Comparison of ENCODE assay signal across 1 cellular context in the genomic region with DNA sequence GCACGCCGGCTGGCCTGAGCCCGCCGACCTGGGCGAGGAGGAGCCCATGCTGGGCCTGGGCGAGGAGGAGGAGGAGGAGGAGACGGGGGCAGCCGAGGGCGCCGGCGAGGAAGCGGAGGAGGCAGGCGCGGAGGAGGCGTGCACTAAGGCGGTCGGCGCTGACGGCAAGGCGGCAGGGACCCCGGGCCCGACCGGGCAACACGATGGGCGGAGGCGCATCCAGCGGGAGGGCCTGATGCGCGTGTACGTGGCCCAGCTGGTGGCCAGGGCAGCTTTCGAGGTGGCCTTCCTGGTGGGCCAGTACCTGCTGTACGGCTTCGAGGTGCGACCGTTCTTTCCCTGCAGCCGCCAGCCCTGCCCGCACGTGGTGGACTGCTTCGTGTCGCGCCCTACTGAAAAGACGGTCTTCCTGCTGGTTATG.
TF ChIP-seq lines count a peak whose summit lies in the region.

No MANE protein-coding gene starts in this region.

TF ChIP-seq in IMR-90, 13 proteins besides CTCF, POLR2A, EP300 and RAD21:
- TF ChIP-seq CHD1 (IDR thresholded peaks at IDR 0.05; ENCODE audit: low read depth, low read length) (no peak), SMC3 (IDR thresholded peaks at IDR 0.05; ENCODE audit: low read depth, low read length) (no peak), BHLHE40 (IDR thresholded peaks at IDR 0.05; ENCODE audit: low read depth, low read length) (no peak), CEBPB (IDR thresholded peaks at IDR 0.05; ENCODE audit: low read depth, low read length) (no peak), RFX5 (IDR thresholded peaks at IDR 0.05; ENCODE audit: low read depth, low read length) (no peak), FOS (IDR thresholded peaks at IDR 0.05; ENCODE audit: low read depth, low read length) (no peak), MXI1 (IDR thresholded peaks at IDR 0.05; ENCODE audit: borderline replicate concordance, low read depth, low read length) (no peak), MAFK (IDR thresholded peaks at IDR 0.05; ENCODE audit: low read depth, low read length) (no peak), RCOR1 (IDR thresholded peaks at IDR 0.05; ENCODE audit: insufficient replicate concordance, low read length) (no peak), NFE2L2 (IDR thresholded peaks at IDR 0.05; ENCODE audit: low read depth, low read length) (no peak), MAZ (IDR thresholded peaks at IDR 0.05; ENCODE audit: borderline replicate concordance, low read depth, low read length) (no peak)
- TF ChIP-seq, protein P1, sequence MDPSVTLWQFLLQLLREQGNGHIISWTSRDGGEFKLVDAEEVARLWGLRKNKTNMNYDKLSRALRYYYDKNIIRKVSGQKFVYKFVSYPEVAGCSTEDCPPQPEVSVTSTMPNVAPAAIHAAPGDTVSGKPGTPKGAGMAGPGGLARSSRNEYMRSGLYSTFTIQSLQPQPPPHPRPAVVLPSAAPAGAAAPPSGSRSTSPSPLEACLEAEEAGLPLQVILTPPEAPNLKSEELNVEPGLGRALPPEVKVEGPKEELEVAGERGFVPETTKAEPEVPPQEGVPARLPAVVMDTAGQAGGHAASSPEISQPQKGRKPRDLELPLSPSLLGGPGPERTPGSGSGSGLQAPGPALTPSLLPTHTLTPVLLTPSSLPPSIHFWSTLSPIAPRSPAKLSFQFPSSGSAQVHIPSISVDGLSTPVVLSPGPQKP (IDR thresholded peaks at IDR 0.05; ENCODE audit: borderline replicate concordance, low read depth, low read length) = no peak
- TF ChIP-seq, protein P2, sequence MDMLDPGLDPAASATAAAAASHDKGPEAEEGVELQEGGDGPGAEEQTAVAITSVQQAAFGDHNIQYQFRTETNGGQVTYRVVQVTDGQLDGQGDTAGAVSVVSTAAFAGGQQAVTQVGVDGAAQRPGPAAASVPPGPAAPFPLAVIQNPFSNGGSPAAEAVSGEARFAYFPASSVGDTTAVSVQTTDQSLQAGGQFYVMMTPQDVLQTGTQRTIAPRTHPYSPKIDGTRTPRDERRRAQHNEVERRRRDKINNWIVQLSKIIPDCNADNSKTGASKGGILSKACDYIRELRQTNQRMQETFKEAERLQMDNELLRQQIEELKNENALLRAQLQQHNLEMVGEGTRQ (IDR thresholded peaks at IDR 0.05; ENCODE audit: low read depth, low read length) = no peak
